Comparison of ENCODE assay signal across 28 cellular contexts in genomic region chr22:20226760-20227350, GRCh38.
"Had no signal": no experiment of that assay in that cellular context is flagged by ENCODE, and none has a peak within 500 bp of the region (broad histone marks: within the 10 kb centered on the region; RNA-seq: fewer than 3 reads in every experiment).

No MANE protein-coding gene starts in this region.

- H3K4me3 Mint-ChIP-seq: effector memory CD8-positive, alpha-beta T cell; natural killer cell; neural crest cell; type B pancreatic cell had no signal

- H3K4me3 ChIP-seq: coronary artery, esophagus squamous epithelium, heart right ventricle, left ventricle myocardium inferior, lower lobe of right lung, prostate gland, right atrium auricular region, smooth muscle cell, stomach, thyroid gland had no signal

- H3K27ac ChIP-seq: coronary artery, esophagus squamous epithelium, heart right ventricle, left ventricle myocardium inferior, lower lobe of right lung, prostate gland, right atrium auricular region, stomach, thyroid gland had no signal

- H3K36me3 Mint-ChIP-seq: natural killer cell, type B pancreatic cell had no signal

- FAIRE-seq: endometrium, islet of Langerhans had no signal

- H3K4me2 ChIP-seq: smooth muscle cell had no signal

- DNase-seq: dermis blood vessel endothelial cell; effector memory CD8-positive, alpha-beta T cell; erythroblast; esophagus squamous epithelium; foreskin melanocyte; glutamatergic neuron; heart right ventricle; hippocampal formation; left cardiac atrium; left ventricle myocardium inferior; lower lobe of right lung; natural killer cell; nucleus accumbens; stimulated activated CD4-positive, alpha-beta T cell treated with anti-CD3 and anti-CD28 coated beads, Interleukin-12 subunit alpha, Interleukin-12 subunit beta, amount 100 ng/mL, for 4 hours; stimulated activated CD4-positive, alpha-beta T cell treated with anti-CD3 and anti-CD28 coated beads, Interleukin-1b, Interleukin-23, amount 100 ng/mL, for 48 hours; stimulated activated CD4-positive, alpha-beta T cell treated with anti-CD3 and anti-CD28 coated beads, Interleukin-4, amount 100 ng/mL, for 1 hour; stimulated activated CD8-positive, alpha-beta memory T cell treated with anti-CD3 and anti-CD28 coated beads, Interleukin-4, amount 100 ng/mL, for 48 hours; stimulated activated naive CD4-positive, alpha-beta T cell treated with Interleukin-2 at 50 U/mL for 16 hours; stomach had no signal

- H3K4me1 Mint-ChIP-seq: neural crest cell had no signal

- H3K9me3 ChIP-seq: esophagus squamous epithelium, heart right ventricle, left ventricle myocardium inferior, lower lobe of right lung, prostate gland, right atrium auricular region, stomach, thyroid gland had no signal

- H3K27me3 ChIP-seq: heart right ventricle, right atrium auricular region, thyroid gland had no signal

- H3K27me3 Mint-ChIP-seq: effector memory CD8-positive, alpha-beta T cell; type B pancreatic cell had no signal

- H3K36me3 ChIP-seq: esophagus squamous epithelium, heart right ventricle, left ventricle myocardium inferior, lower lobe of right lung, prostate gland, right atrium auricular region, stomach, thyroid gland had no signal

- H3K9me3 Mint-ChIP-seq: effector memory CD8-positive, alpha-beta T cell; natural killer cell; type B pancreatic cell had no signal

- H3K27ac Mint-ChIP-seq: natural killer cell, type B pancreatic cell had no signal
